ENCODE assay signal across 19 cellular contexts in the genomic region with DNA sequence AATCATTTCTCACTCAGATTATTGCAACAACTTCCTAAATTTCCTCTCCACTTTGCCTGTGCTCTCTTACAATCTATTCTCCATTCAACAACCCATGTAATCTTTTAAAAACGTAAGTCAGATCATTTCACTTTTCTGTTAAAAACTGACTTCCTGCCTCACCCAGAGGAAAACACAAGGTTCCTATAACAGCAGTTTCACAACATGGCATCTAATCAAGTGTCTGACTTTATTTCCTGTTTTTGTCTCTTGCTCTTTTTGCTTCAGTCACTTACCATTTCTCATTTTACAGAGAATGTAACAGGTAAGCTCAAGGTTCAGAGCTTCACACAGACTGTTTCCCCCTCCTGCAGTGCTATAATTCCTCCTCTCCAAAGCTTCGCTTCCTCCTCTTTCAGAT.
"Had no signal": no experiment of that assay in that cellular context is flagged by ENCODE, and none has a peak within 500 bp of the region (broad histone marks: within the 10 kb centered on the region; RNA-seq: fewer than 3 reads in every experiment).

No MANE protein-coding gene starts in this region.

- H3K4me3 ChIP-seq: hepatocyte, lower lobe of right lung, tibial nerve, vagina had no signal

- H3K27me3 Mint-ChIP-seq: activated CD4-positive, alpha-beta memory T cell treated with anti-CD3 and anti-CD28 coated beads for 36 hours; activated naive CD8-positive, alpha-beta T cell treated with anti-CD3 and anti-CD28 coated beads for 36 hours had no signal

- H3K4me1 Mint-ChIP-seq: activated naive CD8-positive, alpha-beta T cell treated with anti-CD3 and anti-CD28 coated beads for 36 hours; mesothelial cell of epicardium; nephron had no signal

- H3K4me3 Mint-ChIP-seq: activated CD4-positive, alpha-beta memory T cell treated with anti-CD3 and anti-CD28 coated beads for 36 hours; activated naive CD8-positive, alpha-beta T cell treated with anti-CD3 and anti-CD28 coated beads for 36 hours; activated T-helper 1 cell treated with anti-CD3 and anti-CD28 coated beads, Interleukin-12 subunit alpha, Interleukin-12 subunit beta, Interleukin-2, Interleukin-4 antibody, amounts not matched to agents 30 ng/mL and 10 ng/mL and 1 ng/mL, durations not matched to agents 14 hours and 24 hours and 36 hours; mesothelial cell of epicardium; nephron had no signal

- ATAC-seq: foreskin keratinocyte, left colon, lower lobe of right lung had no signal

- H3K4me2 ChIP-seq: hepatocyte had no signal

- H3K27ac Mint-ChIP-seq: activated CD4-positive, alpha-beta memory T cell treated with anti-CD3 and anti-CD28 coated beads for 36 hours; activated naive CD8-positive, alpha-beta T cell treated with anti-CD3 and anti-CD28 coated beads for 36 hours; activated T-helper 1 cell treated with anti-CD3 and anti-CD28 coated beads, Interleukin-12 subunit alpha, Interleukin-12 subunit beta, Interleukin-2, Interleukin-4 antibody, amounts not matched to agents 30 ng/mL and 10 ng/mL and 1 ng/mL, durations not matched to agents 14 hours and 24 hours and 36 hours; mesothelial cell of epicardium; nephron had no signal

- H3K4me1 ChIP-seq: foreskin keratinocyte, lower lobe of right lung, tibial nerve, vagina had no signal

- H3K36me3 ChIP-seq: lower lobe of right lung, tibial nerve, vagina had no signal

- H3K27me3 ChIP-seq: foreskin keratinocyte, tibial nerve, vagina had no signal

- H3K9me3 ChIP-seq: lower lobe of right lung, tibial nerve, vagina had no signal

- H3K36me3 Mint-ChIP-seq: activated CD4-positive, alpha-beta memory T cell treated with anti-CD3 and anti-CD28 coated beads for 36 hours; activated naive CD8-positive, alpha-beta T cell treated with anti-CD3 and anti-CD28 coated beads for 36 hours; mesothelial cell of epicardium had no signal

- DNase-seq: activated CD4-positive, alpha-beta memory T cell treated with anti-CD3 and anti-CD28 coated beads for 36 hours; activated CD4-positive, alpha-beta T cell treated with anti-CD3 and anti-CD28 coated beads for 4 hours; activated naive CD8-positive, alpha-beta T cell treated with anti-CD3 and anti-CD28 coated beads for 36 hours; activated T-cell treated with anti-CD3 and anti-CD28 coated beads for 4 hours; amniotic stem cell; effector memory CD4-positive, alpha-beta T cell; foreskin keratinocyte; left colon; lower lobe of right lung; occipital lobe; retina; stimulated activated naive CD4-positive, alpha-beta T cell treated with Interleukin-2 at 50 U/mL for 16 hours; T-helper 2 cell had no signal

- H3K9me3 Mint-ChIP-seq: activated naive CD8-positive, alpha-beta T cell treated with anti-CD3 and anti-CD28 coated beads for 36 hours; activated T-helper 1 cell treated with anti-CD3 and anti-CD28 coated beads, Interleukin-12 subunit alpha, Interleukin-12 subunit beta, Interleukin-2, Interleukin-4 antibody, amounts not matched to agents 30 ng/mL and 10 ng/mL and 1 ng/mL, durations not matched to agents 14 hours and 24 hours and 36 hours; mesothelial cell of epicardium; nephron had no signal

- H3K27ac ChIP-seq: foreskin keratinocyte, hepatocyte, lower lobe of right lung, tibial nerve, vagina had no signal
